In genomic region chr2:45494978-45495293, GRCh38 we compare ENCODE assay signal across 2 cellular contexts.
TF ChIP-seq lines count a peak whose summit lies in the region.

No MANE protein-coding gene starts in this region.

TF ChIP-seq in SK-N-SH treated with all-trans-retinoic acid at 6 μM for 48 hours, 23 proteins besides CTCF, POLR2A, EP300 and RAD21:
- TF ChIP-seq ZNF70 (CRISPR knock-in tag; IDR thresholded peaks at IDR 0.05) = no peak
- TF ChIP-seq ZNF8 (CRISPR knock-in tag; IDR thresholded peaks at IDR 0.05) = no peak
- no peak for TF ChIP-seq ZNF565 (CRISPR knock-in tag; conservative IDR thresholded peaks at IDR 0.05; ENCODE audit: low read depth)
- TF ChIP-seq ISL1 (CRISPR knock-in tag; IDR thresholded peaks at IDR 0.05) = no peak
- no peak for TF ChIP-seq TSHZ2 (CRISPR knock-in tag; IDR thresholded peaks at IDR 0.05)
- TF ChIP-seq TCF4 (CRISPR knock-in tag; IDR thresholded peaks at IDR 0.05; ENCODE audit: borderline replicate concordance) = no peak
- no peak for TF ChIP-seq ZFP3 (CRISPR knock-in tag; IDR thresholded peaks at IDR 0.05)
- TF ChIP-seq ARNTL (CRISPR knock-in tag; IDR thresholded peaks at IDR 0.05; ENCODE audit: borderline replicate concordance, low read depth) = no peak
- TF ChIP-seq SNAI2 (CRISPR knock-in tag; IDR thresholded peaks at IDR 0.05) = no peak
- no peak for TF ChIP-seq CSRNP3 (CRISPR knock-in tag; IDR thresholded peaks at IDR 0.05)
- no peak for TF ChIP-seq POU6F1 (CRISPR knock-in tag; IDR thresholded peaks at IDR 0.05; ENCODE audit: borderline replicate concordance, low read depth)
- no peak for TF ChIP-seq ESRRG (CRISPR knock-in tag; IDR thresholded peaks at IDR 0.05)
- no peak for TF ChIP-seq CREB5 (CRISPR knock-in tag; IDR thresholded peaks at IDR 0.05; ENCODE audit: low read depth)
- TF ChIP-seq PATZ1 (CRISPR knock-in tag; IDR thresholded peaks at IDR 0.05; ENCODE audit: borderline replicate concordance) = no peak
- TF ChIP-seq RARB (CRISPR knock-in tag; IDR thresholded peaks at IDR 0.05) = no peak
- no peak for TF ChIP-seq OSR1 (CRISPR knock-in tag; IDR thresholded peaks at IDR 0.05)
- no peak for TF ChIP-seq GLIS3 (CRISPR knock-in tag; IDR thresholded peaks at IDR 0.05)
- TF ChIP-seq PPARA (CRISPR knock-in tag; IDR thresholded peaks at IDR 0.05; ENCODE audit: borderline replicate concordance) = no peak

TF ChIP-seq in neural cell, 6 proteins besides CTCF, POLR2A, EP300 and RAD21:
- TF ChIP-seq REST (IDR thresholded peaks at IDR 0.05; ENCODE audit: borderline replicate concordance) (no peak), SMC3 (conservative IDR thresholded peaks at IDR 0.05; ENCODE audit: poor library complexity) (peak; percentile 31), MXI1 (conservative IDR thresholded peaks at IDR 0.05; ENCODE audit: poor library complexity, severe bottlenecking) (no peak), POLR2AphosphoS5 (IDR thresholded peaks at IDR 0.05) (no peak), TAF1 (IDR thresholded peaks at IDR 0.05; ENCODE audit: low read depth) (no peak)
